Comparison of ENCODE assay signal across 1 cellular context in the genomic region with DNA sequence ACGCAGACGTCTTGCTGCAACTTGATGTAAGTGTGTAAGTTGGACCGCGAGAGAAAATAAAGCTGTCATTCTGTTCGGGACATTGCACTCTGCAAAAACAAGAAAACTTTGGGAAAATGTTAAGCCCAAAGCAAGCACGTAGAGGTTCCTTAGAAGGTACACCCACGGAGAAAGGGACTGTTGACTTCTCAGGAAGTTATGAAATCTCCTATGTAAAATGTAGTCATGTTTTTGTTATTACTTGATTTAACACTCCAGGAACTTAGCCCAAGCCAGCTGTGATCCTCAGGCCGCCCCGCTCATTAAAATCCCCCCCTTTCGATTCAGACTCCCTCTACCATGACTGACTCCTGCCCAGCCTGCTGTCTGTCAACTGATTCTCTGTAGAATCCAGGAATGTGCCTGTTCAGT.
TF ChIP-seq lines count a peak whose summit lies in the region.

No MANE protein-coding gene starts in this region.

TF ChIP-seq in IMR-90, 13 proteins besides CTCF, POLR2A, EP300 and RAD21:
- TF ChIP-seq RFX5 (IDR thresholded peaks at IDR 0.05; ENCODE audit: low read depth, low read length) = no peak
- peak; percentile 48; the same call in 1 of the 2 replicates for TF ChIP-seq CEBPB (IDR thresholded peaks at IDR 0.05; ENCODE audit: low read depth, low read length)
